ENCODE assay signal across 12 cellular contexts in genomic region chr5:137345396-137345795, GRCh38.
A peak's percentile ranks its signal among the peaks of the same experiment; 100 is the strongest.
DNase-seq lines count a peak whose midpoint lies in the region; ATAC-seq and TF ChIP-seq lines count a peak whose summit lies in the region.
"Had no signal": no experiment of that assay in that cellular context is flagged by ENCODE, and none has a peak within 500 bp of the region (broad histone marks: within the 10 kb centered on the region; RNA-seq: fewer than 3 reads in every experiment).

No MANE protein-coding gene starts in this region.

- no peak overlapping the region for H3K4me3 ChIP-seq in neural progenitor cell
- H3K4me3 ChIP-seq: SK-N-MC had no signal

- H3K9ac ChIP-seq in neural progenitor cell = no peak overlapping the region

- peak overlapping the region; percentile 41 for H3K27ac ChIP-seq in VCaP
- H3K27ac ChIP-seq in neural progenitor cell = no peak overlapping the region
- H3K27ac ChIP-seq: SK-N-MC had no signal

- peaks cover 14% of the 10 kb centered on the region for H3F3A ChIP-seq in neural progenitor cell (ENCODE audit: low read depth)

- no peak overlapping the region for H3K4me3 Mint-ChIP-seq in neural progenitor cell

- H3K27me3 Mint-ChIP-seq in neural progenitor cell (ENCODE audit: insufficient read depth, low read depth) = peaks cover 4% of the 10 kb centered on the region

- H2AFZ ChIP-seq in neural progenitor cell (replicated peaks) = no peak overlapping the region

- intact Hi-C loops in cardiac septum (cut with DNase I) = no loop called here

- DNase-seq in NCI-H526 treated with DMSO at 0.1 percent for 48 hours (lab: John Stamatoyannopoulos, UW) (peak; percentile 43), cardiac septum (ENCODE audit: low spot score) (peak; percentile 24), neural progenitor cell (ENCODE audit: low spot score) (no peak)
- DNase-seq: GDM1, NCI-H1417 treated with DMSO at 0.1 percent for 48 hours, NCI-H510A had no signal

- no peaks in the 10 kb centered on the region for H3K9me3 ChIP-seq in neural progenitor cell (ENCODE audit: low read depth)
- H3K9me3 ChIP-seq: BE2C had no signal

- H3K27ac Mint-ChIP-seq in neural progenitor cell = no peak overlapping the region

- no peaks in the 10 kb centered on the region for H3K36me3 ChIP-seq in neural progenitor cell
- H3K36me3 ChIP-seq: BE2C had no signal

- no peaks in the 10 kb centered on the region for H3K27me3 ChIP-seq in neural progenitor cell
- H3K27me3 ChIP-seq: BE2C had no signal

- peaks cover 30% of the 10 kb centered on the region for H3K4me1 Mint-ChIP-seq in neural progenitor cell

- no peaks in the 10 kb centered on the region for H3K36me3 Mint-ChIP-seq in neural progenitor cell

- no peaks in the 10 kb centered on the region for H3K9me3 Mint-ChIP-seq in neural progenitor cell

- no peaks in the 10 kb centered on the region for H4K20me1 ChIP-seq in neural progenitor cell (ENCODE audit: low read depth)

- ATAC-seq in HG02870 (IDR thresholded peaks at IDR 0.05; ENCODE audit: unreplicated experiment) (no peak), GM19035 (IDR thresholded peaks at IDR 0.05; ENCODE audit: unreplicated experiment) (no peak), HG03108 (IDR thresholded peaks at IDR 0.05; ENCODE audit: unreplicated experiment) (no peak)

- H3K4me1 ChIP-seq in neural progenitor cell = peaks cover 21% of the 10 kb centered on the region
- H3K4me1 ChIP-seq: BE2C had no signal

- H3K4me2 ChIP-seq in neural progenitor cell = peak overlapping the region; percentile 51

- H3K79me2 ChIP-seq in neural progenitor cell (ENCODE audit: low read depth) = no peaks in the 10 kb centered on the region

- TF ChIP-seq CTCF in VCaP (conservative IDR thresholded peaks at IDR 0.05) (no peak), neural progenitor cell (IDR thresholded peaks at IDR 0.05) (no peak)
